Comparison of ENCODE assay signal across 32 cellular contexts in the genomic region with DNA sequence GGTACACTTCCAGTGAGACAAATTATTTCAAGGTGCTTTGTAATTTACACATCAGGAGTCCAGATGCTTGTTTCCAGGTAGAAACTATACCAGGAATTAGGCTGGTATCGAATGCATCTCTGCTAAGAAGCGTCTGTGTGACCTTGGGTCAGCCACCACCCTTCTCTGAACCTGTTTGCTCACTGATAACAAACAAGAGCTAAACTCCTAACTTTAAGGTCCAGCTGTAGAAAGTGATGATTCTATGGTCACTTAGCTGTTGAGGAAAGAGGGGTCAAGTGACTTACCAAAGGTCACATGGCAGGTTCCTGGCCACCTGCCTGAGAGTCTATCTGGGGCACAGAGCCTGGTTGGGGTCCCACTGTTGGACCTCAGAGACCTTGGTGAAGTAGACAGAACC.
"Had no signal": no experiment of that assay in that cellular context is flagged by ENCODE, and none has a peak within 500 bp of the region (broad histone marks: within the 10 kb centered on the region; RNA-seq: fewer than 3 reads in every experiment).

No MANE protein-coding gene starts in this region.

- FAIRE-seq: bronchial epithelial cell, TTC549 had no signal

- H3K27ac ChIP-seq: ascending aorta, cardiac muscle cell, WERI-Rb-1 had no signal

- H3K4me1 ChIP-seq: ascending aorta had no signal

- H3K9me3 ChIP-seq: ascending aorta had no signal

- H3K4me3 ChIP-seq: ascending aorta, cardiac muscle cell had no signal

- H3K36me3 ChIP-seq: ascending aorta, cardiac muscle cell, WERI-Rb-1 had no signal

- ATAC-seq: activated CD4-positive, alpha-beta T cell treated with anti-CD3 and anti-CD28 coated beads for 36 hours; activated CD4-positive, CD25-positive, alpha-beta regulatory T cell treated with anti-CD3 and anti-CD28 coated beads, Interleukin-2, amount 50 U/mL, for 24 hours; activated CD8-positive, alpha-beta memory T cell treated with anti-CD3 and anti-CD28 coated beads, Interleukin-2, amount 10 ng/mL, durations not matched to agents 7 days and 5 days; activated CD8-positive, alpha-beta T cell treated with anti-CD3 and anti-CD28 coated beads, Interleukin-2, amount 10 ng/mL, durations not matched to agents 7 days and 5 days; activated naive CD8-positive, alpha-beta T cell treated with anti-CD3 and anti-CD28 coated beads, Interleukin-2, amount 50 U/mL, for 24 hours; activated T-cell treated with anti-CD3 and anti-CD28 coated beads, Interleukin-2, amount 50 U/mL, for 72 hours; activated T-helper 17 cell treated with anti-CD3 and anti-CD28 coated beads, Interleukin-2, amount 50 U/mL, for 72 hours; WTC11 had no signal

- DNase-seq: activated CD4-positive, alpha-beta memory T cell treated with anti-CD3 and anti-CD28 coated beads, Interleukin-2, amount 10 ng/mL, durations not matched to agents 7 days and 5 days; activated CD4-positive, alpha-beta T cell treated with anti-CD3 and anti-CD28 coated beads for 1 hour; activated CD4-positive, alpha-beta T cell treated with anti-CD3 and anti-CD28 coated beads for 36 hours; activated CD4-positive, alpha-beta T cell treated with anti-CD3 and anti-CD28 coated beads for 48 hours; activated CD4-positive, alpha-beta T cell treated with anti-CD3 and anti-CD28 coated beads, Interleukin-2, amount 10 ng/mL, durations not matched to agents 7 days and 5 days; activated CD4-positive, alpha-beta T cell treated with anti-CD3 and anti-CD28 coated beads, Interleukin-2, amount 50 U/mL, for 48 hours; activated CD4-positive, CD25-positive, alpha-beta regulatory T cell; activated CD8-positive, alpha-beta memory T cell treated with anti-CD3 and anti-CD28 coated beads for 24 hours; activated CD8-positive, alpha-beta memory T cell treated with anti-CD3 and anti-CD28 coated beads, Interleukin-2, amount 10 ng/mL, durations not matched to agents 7 days and 5 days; activated CD8-positive, alpha-beta memory T cell treated with anti-CD3 and anti-CD28 coated beads, Interleukin-2, amount 50 U/mL, for 48 hours; activated CD8-positive, alpha-beta T cell treated with anti-CD3 and anti-CD28 coated beads, Interleukin-2, amount 10 ng/mL, durations not matched to agents 7 days and 5 days; activated effector memory CD4-positive, alpha-beta T cell treated with anti-CD3 and anti-CD28 coated beads, Interleukin-2, amount 50 U/mL, for 16 hours; activated gamma-delta T cell treated with Interleukin-2 at 50 U/mL for 16 hours; activated naive CD4-positive, alpha-beta T cell; activated naive CD4-positive, alpha-beta T cell treated with anti-CD3 and anti-CD28 coated beads, Interleukin-2, amount 10 ng/mL, durations not matched to agents 7 days and 5 days; activated naive CD8-positive, alpha-beta T cell treated with anti-CD3 and anti-CD28 coated beads, Interleukin-2, amount 10 ng/mL, durations not matched to agents 7 days and 5 days; activated naive CD8-positive, alpha-beta T cell treated with anti-CD3 and anti-CD28 coated beads, Interleukin-2, amount 50 U/mL, for 24 hours; activated T-cell treated with anti-CD3 and anti-CD28 coated beads, Interleukin-2, amount 50 U/mL, for 24 hours; activated T-cell treated with anti-CD3 and anti-CD28 coated beads, Interleukin-2, amount 50 U/mL, for 72 hours; central memory CD4-positive, alpha-beta T cell; SW 1271; T-helper 1 cell; T-helper 2 cell; T-helper 9 cell; WERI-Rb-1 had no signal

- H3K27me3 ChIP-seq: ascending aorta had no signal
